17 cellular contexts compared by ENCODE assay signal in the genomic region with DNA sequence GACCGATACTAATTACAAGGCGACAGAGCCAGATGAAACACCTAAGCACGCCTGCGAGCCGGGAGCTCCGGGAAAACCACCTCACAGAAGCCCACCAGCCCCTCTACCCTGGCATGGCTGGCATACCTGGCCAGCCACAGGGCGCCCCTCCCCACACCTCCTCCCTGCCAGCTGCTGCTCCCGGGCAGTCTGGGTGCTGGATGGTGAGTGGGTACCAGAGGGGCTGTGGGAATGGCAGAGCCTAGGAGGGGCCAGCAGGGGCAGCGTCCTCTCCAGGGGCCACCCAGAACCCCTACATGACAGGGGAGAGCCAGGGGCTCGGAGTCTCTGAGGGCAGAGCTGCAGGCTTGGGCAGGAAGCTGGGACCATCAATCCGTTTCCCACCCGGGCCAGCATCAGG. TPM values are rescaled to one million over a fixed set of nuclear protein-coding genes. Genes with fewer than 3 reads are reported as not detected.
DNase-seq lines count a peak whose midpoint lies in the region; ATAC-seq, FAIRE-seq and TF ChIP-seq lines count a peak whose summit lies in the region.
"Had no signal": no experiment of that assay in that cellular context is flagged by ENCODE, and none has a peak within 500 bp of the region (broad histone marks: within the 10 kb centered on the region; RNA-seq: fewer than 3 reads in every experiment).

No MANE protein-coding gene starts in this region.

- H3K36me3 ChIP-seq in astrocyte (ENCODE audit: insufficient read depth, low read length) (no peaks in the 10 kb centered on the region), neural progenitor cell (no peaks in the 10 kb centered on the region), tibial nerve (no peaks in the 10 kb centered on the region)
- H3K36me3 ChIP-seq: BLaER1 treated with 17β-estradiol and CSF1 and Interleukin-3, amounts not matched to agents 10 nM and 100 nM had no signal

- H3K27ac ChIP-seq in A549: peak overlapping the region in 1 of 2 experiments; percentile 97; a peak in 3 of 6 replicates
- H3K27ac ChIP-seq in astrocyte (ENCODE audit: low read depth, low read length): peak overlapping the region; percentile 67
- no peak overlapping the region for H3K27ac ChIP-seq in neural progenitor cell
- H3K27ac ChIP-seq in tibial nerve: peak overlapping the region in 2 of 4 donors; percentile 34 to 43
- H3K27ac ChIP-seq: BLaER1 treated with 17β-estradiol and CSF1 and Interleukin-3, amounts not matched to agents 10 nM and 100 nM had no signal

- H3K4me2 ChIP-seq in A549 (no peak overlapping the region), astrocyte (ENCODE audit: low read length) (no peak overlapping the region), neural progenitor cell (no peak overlapping the region)
- H3K4me2 ChIP-seq: BLaER1 treated with 17β-estradiol and CSF1 and Interleukin-3, amounts not matched to agents 10 nM and 100 nM had no signal

- CTCF ChIA-PET in A549 (lab: Yijun Ruan, JAX): interaction anchor here (0.6 to 1.9 kb wide), 4 partner anchors 10 to 183 kb away, joined by 3 to 8 read pairs (median 4); no protein-coding TSS in a partner anchor

- H3K79me2 ChIP-seq in astrocyte (ENCODE audit: insufficient read depth, low read length) (no peaks in the 10 kb centered on the region), neural progenitor cell (ENCODE audit: low read depth) (no peaks in the 10 kb centered on the region)

- DNase-seq in A549 (ENCODE audit: low read depth in 1 of 2, low spot score in 1 of 2) (no peak), HFFc6 (no peak), astrocyte (ENCODE audit: low read depth) (no peak), neural progenitor cell (ENCODE audit: low spot score) (no peak), tibial nerve (ENCODE audit: low spot score in 2 of 2) (no peak), SHP77 treated with DMSO at 0.1 percent for 48 hours (lab: John Stamatoyannopoulos, UW) (no peak), NCI-H774 (lab: John Stamatoyannopoulos, UW) (no peak)
- DNase-seq: 8988T; ACHN; CD4-positive, CD25-positive, alpha-beta regulatory T cell; DMS79 had no signal

- H3K4me1 Mint-ChIP-seq in HFFc6 (ENCODE audit: low read depth) (peaks cover 46% of the 10 kb centered on the region), astrocyte (ENCODE audit: low read depth, unreplicated experiment) (peaks cover 16% of the 10 kb centered on the region), neural progenitor cell (peaks cover 3% of the 10 kb centered on the region)
- H3K4me1 Mint-ChIP-seq: CD4-positive, CD25-positive, alpha-beta regulatory T cell had no signal

- TF ChIP-seq POLR2A in A549 (IDR thresholded peaks at IDR 0.05; ENCODE audit: low read length) (no peak), tibial nerve (IDR thresholded peaks at IDR 0.05) (no peak)

- no peak for TF ChIP-seq RAD21 in A549 (conservative IDR thresholded peaks at IDR 0.05 in 1 of 2, IDR thresholded peaks at IDR 0.05 in 1 of 2)

- TF ChIP-seq CTCF in A549 (IDR thresholded peaks at IDR 0.05) (no peak), HFFc6 (IDR thresholded peaks at IDR 0.05) (peak; percentile 33; the same call in 1 of the 2 replicates), astrocyte (IDR thresholded peaks at IDR 0.05; ENCODE audit: insufficient read depth, low read depth, low read length) (no peak), neural progenitor cell (IDR thresholded peaks at IDR 0.05) (peak; percentile 34), tibial nerve (IDR thresholded peaks at IDR 0.05) (no peak)

- H3K27ac Mint-ChIP-seq in HFFc6: peak overlapping the region; percentile 66; the same call in 1 of the 2 replicates
- H3K27ac Mint-ChIP-seq in astrocyte (ENCODE audit: unreplicated experiment): no peak overlapping the region
- H3K27ac Mint-ChIP-seq in neural progenitor cell: no peak overlapping the region
- H3K27ac Mint-ChIP-seq: CD4-positive, CD25-positive, alpha-beta regulatory T cell had no signal

- no peak for FAIRE-seq in A549 (lab: Jason Lieb, UNC)
- FAIRE-seq in astrocyte (lab: Jason Lieb, UNC): no peak
- FAIRE-seq: GM12878, GM18507, H1 had no signal

- POLR2A ChIA-PET in A549 (lab: Yijun Ruan, JAX): interaction anchor here (2.0 kb wide), 1 partner anchor 59 kb away, joined by 4 read pairs; a partner anchor contains a TSS

- H2AFZ ChIP-seq in astrocyte (ENCODE audit: low read depth, low read length) (no peak overlapping the region), neural progenitor cell (replicated peaks) (no peak overlapping the region)

- no peaks in the 10 kb centered on the region for H3K27me3 ChIP-seq in astrocyte (ENCODE audit: insufficient read depth, low read length)
- no peaks in the 10 kb centered on the region for H3K27me3 ChIP-seq in neural progenitor cell
- no peaks in the 10 kb centered on the region for H3K27me3 ChIP-seq in tibial nerve
- H3K27me3 ChIP-seq: BLaER1 treated with 17β-estradiol and CSF1 and Interleukin-3, amounts not matched to agents 10 nM and 100 nM had no signal

- H3K9me3 Mint-ChIP-seq in HFFc6: no peaks in the 10 kb centered on the region
- H3K9me3 Mint-ChIP-seq in astrocyte (ENCODE audit: unreplicated experiment): no peaks in the 10 kb centered on the region
- no peaks in the 10 kb centered on the region for H3K9me3 Mint-ChIP-seq in neural progenitor cell

- peaks cover 33% of the 10 kb centered on the region for H3K4me1 ChIP-seq in A549
- H3K4me1 ChIP-seq in astrocyte (ENCODE audit: insufficient read depth, low read length): peaks cover 30% of the 10 kb centered on the region
- no peaks in the 10 kb centered on the region for H3K4me1 ChIP-seq in neural progenitor cell
- H3K4me1 ChIP-seq in tibial nerve: peaks cover 0 to 35% (median 18%) of the 10 kb centered on the region in 4 donors

- H3K9ac ChIP-seq in astrocyte (ENCODE audit: low read length) (peak overlapping the region; percentile 36), neural progenitor cell (no peak overlapping the region)
- H3K9ac ChIP-seq: BLaER1 treated with 17β-estradiol and CSF1 and Interleukin-3, amounts not matched to agents 10 nM and 100 nM had no signal

- H3K36me3 Mint-ChIP-seq in HFFc6 (ENCODE audit: low read depth) (peaks cover 24% of the 10 kb centered on the region), astrocyte (ENCODE audit: low read depth, unreplicated experiment) (no peaks in the 10 kb centered on the region), neural progenitor cell (no peaks in the 10 kb centered on the region)
- H3K36me3 Mint-ChIP-seq: CD4-positive, CD25-positive, alpha-beta regulatory T cell had no signal

- H3K4me3 Mint-ChIP-seq in HFFc6: no peak overlapping the region
- no peak overlapping the region for H3K4me3 Mint-ChIP-seq in astrocyte (ENCODE audit: unreplicated experiment)
- no peak overlapping the region for H3K4me3 Mint-ChIP-seq in neural progenitor cell
- H3K4me3 Mint-ChIP-seq: CD4-positive, CD25-positive, alpha-beta regulatory T cell had no signal

- H3F3A ChIP-seq in neural progenitor cell (ENCODE audit: low read depth): no peaks in the 10 kb centered on the region

- H3K9me3 ChIP-seq in A549: no peaks in the 10 kb centered on the region
- peaks cover 3% of the 10 kb centered on the region for H3K9me3 ChIP-seq in astrocyte (ENCODE audit: insufficient read depth, low read depth, low read length)
- no peaks in the 10 kb centered on the region for H3K9me3 ChIP-seq in neural progenitor cell (ENCODE audit: low read depth)
- peaks cover 0 to 3% (median 0%) of the 10 kb centered on the region in 4 donors for H3K9me3 ChIP-seq in tibial nerve

- ATAC-seq in A549 (peak; percentile 24 to 35; a peak in 4 of 6 replicates), GM18511 (IDR thresholded peaks at IDR 0.05; ENCODE audit: unreplicated experiment) (no peak)
- ATAC-seq: GM12878, HCT116 had no signal

- 93% methylated on average over 9 of the region's 12 CpGs for WGBS in A549 (ENCODE audit: missing lambda C conversion rate)
- WGBS in tibial nerve, 2 donors: 86 to 87% methylated on average over 8 to 10 of the region's 12 CpGs

- TF ChIP-seq EP300 in A549 (IDR thresholded peaks at IDR 0.05): no peak
- no peak for TF ChIP-seq EP300 in tibial nerve (IDR thresholded peaks at IDR 0.05)

- H3K27me3 Mint-ChIP-seq in HFFc6 (ENCODE audit: insufficient read depth): peaks cover 2% of the 10 kb centered on the region; the same call in 1 of the 2 replicates
- H3K27me3 Mint-ChIP-seq in astrocyte (ENCODE audit: low read depth, unreplicated experiment): peaks cover 10% of the 10 kb centered on the region
- peaks cover 2% of the 10 kb centered on the region for H3K27me3 Mint-ChIP-seq in neural progenitor cell (ENCODE audit: insufficient read depth, low read depth)

- H4K20me1 ChIP-seq in astrocyte (ENCODE audit: insufficient read depth, low read length) (no peaks in the 10 kb centered on the region), neural progenitor cell (ENCODE audit: low read depth) (no peaks in the 10 kb centered on the region)
- H4K20me1 ChIP-seq: BLaER1 treated with 17β-estradiol and CSF1 and Interleukin-3, amounts not matched to agents 10 nM and 100 nM had no signal

- H3K4me3 ChIP-seq in A549 (no peak overlapping the region), astrocyte (ENCODE audit: insufficient read depth, low read depth, low read length) (no peak overlapping the region), neural progenitor cell (no peak overlapping the region), tibial nerve (no peak overlapping the region)
- H3K4me3 ChIP-seq: BLaER1 treated with 17β-estradiol and CSF1 and Interleukin-3, amounts not matched to agents 10 nM and 100 nM; GM12878 had no signal

TF ChIP-seq in A549, 52 proteins besides CTCF, POLR2A, EP300 and RAD21:
- TF ChIP-seq CHD2 (IDR thresholded peaks at IDR 0.05; ENCODE audit: low read length, partially characterized antibody) (no peak), KDM5A (IDR thresholded peaks at IDR 0.05) (no peak), JUNB (IDR thresholded peaks at IDR 0.05) (no peak), SREBF2 (IDR thresholded peaks at IDR 0.05) (no peak), JUN (IDR thresholded peaks at IDR 0.05) (no peak), TFCP2L1 (CRISPR knock-in tag; IDR thresholded peaks at IDR 0.05) (no peak), HOXB13 (CRISPR knock-in tag; IDR thresholded peaks at IDR 0.05; ENCODE audit: low read depth) (no peak)

RNA-seq across cellular contexts. Expression of a gene that starts 58.7 kb away (rescaled TPM):
- polyA plus RNA-seq in A549 (2011; rRNA removed) (19.8 and 22.7 TPM in 2 replicates), A549 (2017; fragmentation: RNase III; extraction: RNeasy Plus Mini Kit Qiagen cat#74134 plus additional on column Dnase treatment) (93.5 to 107 TPM (median 97.7 TPM) in 3 replicates)
- polyA plus RNA-seq in A549 (2012; cell fraction: cytosol; rRNA removed): 75.3 and 114 TPM in 2 replicates
- polyA plus RNA-seq in A549 (2012; cell fraction: nucleus; rRNA removed): 235 and 362 TPM in 2 replicates
- 19.8 and 36.6 TPM in 2 replicates for polyA minus RNA-seq in A549 (2011; rRNA and poly(A)+ RNA removed)
- 100 to 1,000 TPM; 315 to 403 (median 350) TPM for total RNA-seq in HFFc6 (2021; fragmentation: NEBNext Ultra II Directional; extraction: Animal tissue kit (Norgen Biotek cat#: 25700))
- total RNA-seq in astrocyte (252 and 299 TPM in 2 replicates), neural progenitor cell (ENCODE audit: low replicate concordance) (14.2 and 65.0 TPM in 2 replicates), tibial nerve (100 to 1,000 TPM; 117 to 153 (median 144) TPM)

Comparison
In these comparisons a context has a peak if more than half of its experiments do, and no peak if none do; other contexts are left out.
1. CTCF ChIP-seq: peak in HFFc6 (single experiment) and neural progenitor cell (single experiment); none in A549 (single experiment), astrocyte (single experiment) and tibial nerve (0 of 5).